8 cellular contexts compared by ENCODE assay signal in genomic region chr5:157387683-157388093, GRCh38.
DNase-seq lines count a peak whose midpoint lies in the region; ATAC-seq and TF ChIP-seq lines count a peak whose summit lies in the region.

No MANE protein-coding gene starts in this region.

- H3K4me3 Mint-ChIP-seq in activated CD8-positive, alpha-beta T cell treated with anti-CD3 and anti-CD28 coated beads for 36 hours, result no peak overlapping the region

- H3K27me3 Mint-ChIP-seq in activated CD8-positive, alpha-beta T cell treated with anti-CD3 and anti-CD28 coated beads for 36 hours, result no peaks in the 10 kb centered on the region

- H3K4me1 ChIP-seq in heart left ventricle, result peaks cover 0 to 46% (median 17%) of the 10 kb centered on the region in 12 donors
- no peaks in the 10 kb centered on the region for H3K4me1 ChIP-seq in HAP-1

- H3K9me3 ChIP-seq in heart left ventricle (no peaks in the 10 kb centered on the region), HAP-1 (no peaks in the 10 kb centered on the region)

- H3K27me3 ChIP-seq in heart left ventricle, result no peaks in the 10 kb centered on the region
- H3K27me3 ChIP-seq in HAP-1 (ENCODE audit: low read depth), result no peaks in the 10 kb centered on the region

- H3K36me3 ChIP-seq in heart left ventricle (peaks cover 0 to 42% (median 0%) of the 10 kb centered on the region in 9 donors), HAP-1 (replicated peaks) (peaks cover 3% of the 10 kb centered on the region; the same call in 1 of the 2 replicates)

- no peak for TF ChIP-seq POLR2A in heart left ventricle (IDR thresholded peaks at IDR 0.05)

- in situ Hi-C loops in HAP-1 (cut with MboI; ENCODE audit: low sequenced_read_pairs), result no loop called here

- H3K4me3 ChIP-seq in heart left ventricle (no peak overlapping the region), HAP-1 (no peak overlapping the region)

- H3K9me3 Mint-ChIP-seq in activated CD8-positive, alpha-beta T cell treated with anti-CD3 and anti-CD28 coated beads for 36 hours, result no peaks in the 10 kb centered on the region

- intact Hi-C loops in activated CD8-positive, alpha-beta T cell treated with anti-CD3 and anti-CD28 coated beads for 36 hours (cut with micrococcal nuclease), result no loop called here
- intact Hi-C loops in heart left ventricle (cut with DNase I) (no loop called here), sciatic nerve (cut with DNase I) (no loop called here)

- no peak for ATAC-seq in activated CD8-positive, alpha-beta T cell treated with anti-CD3 and anti-CD28 coated beads for 36 hours
- ATAC-seq in heart left ventricle (peak; percentile 60 to 72 (median 68)), sciatic nerve (peak; percentile 83)

- peaks cover 24% of the 10 kb centered on the region for H3K4me1 Mint-ChIP-seq in activated CD8-positive, alpha-beta T cell treated with anti-CD3 and anti-CD28 coated beads for 36 hours (ENCODE audit: low read depth)

- TF ChIP-seq CTCF in activated CD8-positive, alpha-beta T cell treated with anti-CD3 and anti-CD28 coated beads for 36 hours (IDR thresholded peaks at IDR 0.05), result no peak
- no peak for TF ChIP-seq CTCF in heart left ventricle (IDR thresholded peaks at IDR 0.05)

- WGBS in heart left ventricle, 4 donors, result 10 to 23% (median 17%) methylated on average over 3 of the region's 3 CpGs

- peak overlapping the region in 9 of 12 donors; percentile 26 to 86 (median 78) for H3K27ac ChIP-seq in heart left ventricle

- DNase-seq in GM03348 (ENCODE audit: low spot score) (peak; percentile 89), heart left ventricle (peak in 4 of 5 donors; percentile 35 to 46 (median 38)), sciatic nerve (ENCODE audit: low spot score) (no peak), NCI-H345 treated with DMSO at 0.1 percent for 48 hours (lab: John Stamatoyannopoulos, UW; ENCODE audit: unreplicated experiment) (no peak), GM19238 (ENCODE audit: insufficient read length, low spot score) (no peak), HAP-1 (ENCODE audit: low spot score in 2 of 2) (no peak), NCI-H146 treated with DMSO at 0.1 percent for 48 hours (lab: John Stamatoyannopoulos, UW; ENCODE audit: unreplicated experiment) (no peak)
- no peak for DNase-seq in activated CD8-positive, alpha-beta T cell treated with anti-CD3 and anti-CD28 coated beads for 36 hours

- CTCF ChIA-PET in activated CD8-positive, alpha-beta T cell treated with anti-CD3 and anti-CD28 coated beads for 36 hours (lab: Charles Lee), result interaction anchor here (1.1 to 2.0 kb wide), 4 partner anchors 9 to 355 kb away, joined by 3 to 6 read pairs (median 3); partner anchors contain the start of gene LSM11

- peak overlapping the region; percentile 63 for H3K27ac Mint-ChIP-seq in activated CD8-positive, alpha-beta T cell treated with anti-CD3 and anti-CD28 coated beads for 36 hours

- peaks cover 72% of the 10 kb centered on the region for H3K36me3 Mint-ChIP-seq in activated CD8-positive, alpha-beta T cell treated with anti-CD3 and anti-CD28 coated beads for 36 hours (ENCODE audit: low read depth)

- POLR2A ChIA-PET in activated CD8-positive, alpha-beta T cell treated with anti-CD3 and anti-CD28 coated beads for 36 hours (lab: Charles Lee), result no interaction called here

Comparison
In these comparisons a context has a peak if more than half of its experiments do, and no peak if none do; other contexts are left out.
1. DNase-seq: peak in GM03348 (single experiment) and heart left ventricle (4 of 5); none in activated CD8-positive, alpha-beta T cell treated with anti-CD3 and anti-CD28 coated beads for 36 hours (single experiment), sciatic nerve (single experiment), NCI-H345 treated with DMSO at 0.1 percent for 48 hours (single experiment), GM19238 (single experiment), HAP-1 (0 of 2) and NCI-H146 treated with DMSO at 0.1 percent for 48 hours (single experiment).